In genomic region chr20:41499961-41500725, GRCh38 we compare ENCODE assay signal across 13 cellular contexts.
DNase-seq lines count a peak whose midpoint lies in the region; ATAC-seq and TF ChIP-seq lines count a peak whose summit lies in the region.
"Had no signal": no experiment of that assay in that cellular context is flagged by ENCODE, and none has a peak within 500 bp of the region (broad histone marks: within the 10 kb centered on the region; RNA-seq: fewer than 3 reads in every experiment).

No MANE protein-coding gene starts in this region.

- H3K4me3 ChIP-seq in right cardiac atrium (ENCODE audit: low read length) (no peak overlapping the region), brain microvascular endothelial cell (ENCODE audit: low read depth, low read length) (no peak overlapping the region), Caco-2 (ENCODE audit: low read depth, low read length) (no peak overlapping the region)

- in situ Hi-C loops in brain microvascular endothelial cell (cut with HindIII; ENCODE audit: low pct_ligation_motif_present, low sequenced_read_pairs): no loop called here

- H3K27me3 ChIP-seq in right cardiac atrium (ENCODE audit: control insufficient read depth, insufficient read depth) (no peaks in the 10 kb centered on the region), brain microvascular endothelial cell (replicated peaks) (no peaks in the 10 kb centered on the region), Caco-2 (replicated peaks; ENCODE audit: control insufficient read depth, insufficient read depth, low read length) (no peaks in the 10 kb centered on the region)

- H3K4me1 ChIP-seq in right cardiac atrium (ENCODE audit: control insufficient read depth, insufficient read depth, low read length): peaks cover 2% of the 10 kb centered on the region
- peaks cover 14% of the 10 kb centered on the region for H3K4me1 ChIP-seq in Caco-2

- DNase-seq in Right ventricle myocardium superior (no peak), right cardiac atrium (no peak), NCI-H2081 treated with DMSO at 0.1 percent for 48 hours (lab: John Stamatoyannopoulos, UW) (peak; percentile 45), brain microvascular endothelial cell (peak; percentile 1), Caco-2 (no peak), NCI-H187 treated with DMSO at 0.1 percent for 48 hours (lab: John Stamatoyannopoulos, UW) (no peak)
- DNase-seq: activated CD4-positive, CD25-positive, alpha-beta regulatory T cell; AML-193; DND-41; NCI-H446; stimulated activated CD4-positive, alpha-beta T cell treated with anti-CD3 and anti-CD28 coated beads, Interleukin-12 subunit alpha, Interleukin-12 subunit beta, amount 100 ng/mL, for 4 hours had no signal

- peaks cover 5% of the 10 kb centered on the region for H3K36me3 ChIP-seq in brain microvascular endothelial cell (replicated peaks)
- peaks cover 2% of the 10 kb centered on the region; the same call in 1 of the 2 replicates for H3K36me3 ChIP-seq in Caco-2 (ENCODE audit: control insufficient read depth, insufficient read depth, low read length)

- H3K9me3 ChIP-seq in right cardiac atrium (ENCODE audit: control insufficient read depth, low read length) (no peaks in the 10 kb centered on the region), Caco-2 (peaks cover 3% of the 10 kb centered on the region; the same call in 1 of the 2 replicates)

- intact Hi-C loops in Right ventricle myocardium superior (cut with DNase I) (no loop called here), right cardiac atrium (cut with DNase I) (no loop called here), Caco-2 (cut with micrococcal nuclease; ENCODE audit: unreplicated experiment) (no loop called here)

- POLR2A ChIA-PET in Caco-2 (lab: Charles Lee): no interaction called here

- H3K27me3 Mint-ChIP-seq in stimulated activated memory B cell treated with anti-CD40 and anti-IgM and Interleukin-4, amounts not matched to agents 10 μg/mL and 1 μg/mL and 100 μg/mL, for 72 hours: no peaks in the 10 kb centered on the region
- no peaks in the 10 kb centered on the region for H3K27me3 Mint-ChIP-seq in Caco-2 (ENCODE audit: insufficient read depth, unreplicated experiment)

- peaks cover 40% of the 10 kb centered on the region for H3K36me3 Mint-ChIP-seq in stimulated activated memory B cell treated with anti-CD40 and anti-IgM and Interleukin-4, amounts not matched to agents 10 μg/mL and 1 μg/mL and 100 μg/mL, for 72 hours
- peaks cover 24% of the 10 kb centered on the region for H3K36me3 Mint-ChIP-seq in Caco-2 (ENCODE audit: insufficient read depth, unreplicated experiment)

- WGBS in right cardiac atrium: 74% methylated on average over 4 of the region's 4 CpGs

- H3K4me1 Mint-ChIP-seq in stimulated activated memory B cell treated with anti-CD40 and anti-IgM and Interleukin-4, amounts not matched to agents 10 μg/mL and 1 μg/mL and 100 μg/mL, for 72 hours: peaks cover 2% of the 10 kb centered on the region
- H3K4me1 Mint-ChIP-seq in Caco-2 (ENCODE audit: low read depth, unreplicated experiment): peaks cover 14% of the 10 kb centered on the region

- CTCF ChIA-PET in Caco-2 (lab: Charles Lee): interaction anchor here (0.6 kb wide), 1 partner anchor 160 kb away, joined by 10 read pairs; no protein-coding TSS in a partner anchor

- no TSS peak for BruUV-seq in Caco-2 (replicated peaks; lab: Mats Ljungman, UMichigan)

- no peak overlapping the region for H3K27ac ChIP-seq in right cardiac atrium (ENCODE audit: low read length)
- no peak overlapping the region for H3K27ac ChIP-seq in brain microvascular endothelial cell

- TF ChIP-seq CTCF in brain microvascular endothelial cell (IDR thresholded peaks at IDR 0.05; ENCODE audit: low read depth, low read length, missing control alignments) (no peak), Caco-2 (IDR thresholded peaks at IDR 0.05; ENCODE audit: insufficient read depth in 1 of 2, low read depth in 1 of 2, low read length in 1 of 2, severe bottlenecking in 1 of 2, unreplicated experiment in 1 of 2) (no peak)

- peak; percentile 39 for ATAC-seq in Right ventricle myocardium superior (ENCODE audit: poor library complexity)
- no peak for ATAC-seq in right cardiac atrium
- ATAC-seq in stimulated activated memory B cell treated with anti-CD40 and anti-IgM and Interleukin-4, amounts not matched to agents 10 μg/mL and 1 μg/mL and 100 μg/mL, for 72 hours: no peak
- no peak for ATAC-seq in GM21390 (IDR thresholded peaks at IDR 0.05; ENCODE audit: unreplicated experiment)

- peak overlapping the region; percentile 63 for H3K27ac Mint-ChIP-seq in stimulated activated memory B cell treated with anti-CD40 and anti-IgM and Interleukin-4, amounts not matched to agents 10 μg/mL and 1 μg/mL and 100 μg/mL, for 72 hours
- no peak overlapping the region for H3K27ac Mint-ChIP-seq in Caco-2 (ENCODE audit: unreplicated experiment)

- H3K9me3 Mint-ChIP-seq in stimulated activated memory B cell treated with anti-CD40 and anti-IgM and Interleukin-4, amounts not matched to agents 10 μg/mL and 1 μg/mL and 100 μg/mL, for 72 hours: no peaks in the 10 kb centered on the region
- peaks cover 9% of the 10 kb centered on the region for H3K9me3 Mint-ChIP-seq in Caco-2 (ENCODE audit: unreplicated experiment)

- H3K4me3 Mint-ChIP-seq in stimulated activated memory B cell treated with anti-CD40 and anti-IgM and Interleukin-4, amounts not matched to agents 10 μg/mL and 1 μg/mL and 100 μg/mL, for 72 hours: no peak overlapping the region
- H3K4me3 Mint-ChIP-seq in Caco-2 (ENCODE audit: unreplicated experiment): no peak overlapping the region

Comparison
In these comparisons a context has a peak if more than half of its experiments do, and no peak if none do; other contexts are left out.
1. DNase-seq: peak in NCI-H2081 treated with DMSO at 0.1 percent for 48 hours (single experiment) and brain microvascular endothelial cell (single experiment); none in Right ventricle myocardium superior (single experiment), right cardiac atrium (0 of 3), Caco-2 (0 of 2) and NCI-H187 treated with DMSO at 0.1 percent for 48 hours (single experiment).